16 cellular contexts compared by ENCODE assay signal in genomic region chrX:20418809-20419208, GRCh38.
DNase-seq lines count a peak whose midpoint lies in the region; ATAC-seq and TF ChIP-seq lines count a peak whose summit lies in the region.
"Had no signal": no experiment of that assay in that cellular context is flagged by ENCODE, and none has a peak within 500 bp of the region (broad histone marks: within the 10 kb centered on the region; RNA-seq: fewer than 3 reads in every experiment).

No MANE protein-coding gene starts in this region.

- H3K27me3 Mint-ChIP-seq in activated naive CD4-positive, alpha-beta T cell treated with anti-CD3 and anti-CD28 coated beads, Interleukin-2, amount 10 ng/mL, durations not matched to agents 7 days and 5 days, result no peaks in the 10 kb centered on the region
- no peaks in the 10 kb centered on the region for H3K27me3 Mint-ChIP-seq in activated CD8-positive, alpha-beta T cell treated with anti-CD3 and anti-CD28 coated beads, Interleukin-2, amount 10 ng/mL, durations not matched to agents 7 days and 5 days (ENCODE audit: low read depth)
- H3K27me3 Mint-ChIP-seq in stimulated activated naive B cell treated with anti-CD40 and anti-IgM and Interleukin-4, amounts not matched to agents 10 μg/mL and 1 μg/mL and 100 μg/mL, for 72 hours, result no peaks in the 10 kb centered on the region
- H3K27me3 Mint-ChIP-seq in WTC11 (ENCODE audit: low read depth), result no peaks in the 10 kb centered on the region

- POLR2A ChIA-PET in activated CD8-positive, alpha-beta T cell treated with anti-CD3 and anti-CD28 coated beads, Interleukin-2, amount 10 ng/mL, durations not matched to agents 7 days and 5 days (lab: Charles Lee), result no interaction called here
- POLR2A ChIA-PET in WTC11 (lab: Charles Lee), result interaction anchor here (0.8 kb wide), 1 partner anchor 151 kb away, joined by 3 read pairs; no protein-coding TSS in a partner anchor

- DNase-seq in activated naive CD4-positive, alpha-beta T cell treated with anti-CD3 and anti-CD28 coated beads, Interleukin-2, amount 10 ng/mL, durations not matched to agents 7 days and 5 days, result no peak
- DNase-seq in activated naive CD4-positive, alpha-beta T cell treated with anti-CD3 and anti-CD28 coated beads, Interleukin-2, amount 50 U/mL, for 16 hours, result no peak
- no peak for DNase-seq in activated CD8-positive, alpha-beta T cell treated with anti-CD3 and anti-CD28 coated beads, Interleukin-2, amount 10 ng/mL, durations not matched to agents 7 days and 5 days
- no peak for DNase-seq in stimulated activated naive B cell treated with anti-CD40 and anti-IgM and Interleukin-4, amounts not matched to agents 10 μg/mL and 1 μg/mL and 100 μg/mL, for 72 hours
- DNase-seq in WTC11 (ENCODE audit: low spot score), result no peak
- DNase-seq in left colon, result no peak
- no peak for DNase-seq in DMS79 treated with DMSO at 0.1 percent for 48 hours (lab: John Stamatoyannopoulos, UW)
- DNase-seq: ACHN; activated effector memory CD4-positive, alpha-beta T cell treated with anti-CD3 and anti-CD28 coated beads, Interleukin-2, amount 50 U/mL, for 16 hours; H7; NCI-H2081; pancreas; Right ventricle myocardium superior; T1000; testis had no signal

- TF ChIP-seq CTCF in WTC11 (IDR thresholded peaks at IDR 0.05), result no peak

- peaks cover 37% of the 10 kb centered on the region for H3K4me1 Mint-ChIP-seq in activated naive CD4-positive, alpha-beta T cell treated with anti-CD3 and anti-CD28 coated beads, Interleukin-2, amount 10 ng/mL, durations not matched to agents 7 days and 5 days
- H3K4me1 Mint-ChIP-seq in activated CD8-positive, alpha-beta T cell treated with anti-CD3 and anti-CD28 coated beads, Interleukin-2, amount 10 ng/mL, durations not matched to agents 7 days and 5 days (ENCODE audit: low read depth), result peaks cover 47% of the 10 kb centered on the region
- peaks cover 10 to 13% of the 10 kb centered on the region in 2 donors for H3K4me1 Mint-ChIP-seq in stimulated activated naive B cell treated with anti-CD40 and anti-IgM and Interleukin-4, amounts not matched to agents 10 μg/mL and 1 μg/mL and 100 μg/mL, for 72 hours
- H3K4me1 Mint-ChIP-seq in WTC11, result no peaks in the 10 kb centered on the region

- ATAC-seq in HG02610 (IDR thresholded peaks at IDR 0.05; ENCODE audit: unreplicated experiment) (peak; percentile 12), WTC11 (no peak), left colon (no peak)
- no peak for ATAC-seq in activated CD8-positive, alpha-beta T cell treated with anti-CD3 and anti-CD28 coated beads, Interleukin-2, amount 10 ng/mL, durations not matched to agents 7 days and 5 days
- ATAC-seq in stimulated activated naive B cell treated with anti-CD40 and anti-IgM and Interleukin-4, amounts not matched to agents 10 μg/mL and 1 μg/mL and 100 μg/mL, for 72 hours (replicated peaks), result peak; percentile 29 to 32

- H3K27ac Mint-ChIP-seq in activated naive CD4-positive, alpha-beta T cell treated with anti-CD3 and anti-CD28 coated beads, Interleukin-2, amount 10 ng/mL, durations not matched to agents 7 days and 5 days, result peak overlapping the region; percentile 80
- peak overlapping the region; percentile 77 for H3K27ac Mint-ChIP-seq in activated CD8-positive, alpha-beta T cell treated with anti-CD3 and anti-CD28 coated beads, Interleukin-2, amount 10 ng/mL, durations not matched to agents 7 days and 5 days
- peak overlapping the region; percentile 86 for H3K27ac Mint-ChIP-seq in stimulated activated naive B cell treated with anti-CD40 and anti-IgM and Interleukin-4, amounts not matched to agents 10 μg/mL and 1 μg/mL and 100 μg/mL, for 72 hours
- H3K27ac Mint-ChIP-seq in WTC11, result no peak overlapping the region

- H3K9me3 Mint-ChIP-seq in activated naive CD4-positive, alpha-beta T cell treated with anti-CD3 and anti-CD28 coated beads, Interleukin-2, amount 10 ng/mL, durations not matched to agents 7 days and 5 days, result no peaks in the 10 kb centered on the region
- H3K9me3 Mint-ChIP-seq in activated CD8-positive, alpha-beta T cell treated with anti-CD3 and anti-CD28 coated beads, Interleukin-2, amount 10 ng/mL, durations not matched to agents 7 days and 5 days (ENCODE audit: insufficient read depth), result peaks cover 4% of the 10 kb centered on the region
- no peaks in the 10 kb centered on the region for H3K9me3 Mint-ChIP-seq in stimulated activated naive B cell treated with anti-CD40 and anti-IgM and Interleukin-4, amounts not matched to agents 10 μg/mL and 1 μg/mL and 100 μg/mL, for 72 hours
- no peaks in the 10 kb centered on the region for H3K9me3 Mint-ChIP-seq in WTC11

- no peaks in the 10 kb centered on the region for H3K36me3 Mint-ChIP-seq in activated naive CD4-positive, alpha-beta T cell treated with anti-CD3 and anti-CD28 coated beads, Interleukin-2, amount 10 ng/mL, durations not matched to agents 7 days and 5 days
- H3K36me3 Mint-ChIP-seq in activated CD8-positive, alpha-beta T cell treated with anti-CD3 and anti-CD28 coated beads, Interleukin-2, amount 10 ng/mL, durations not matched to agents 7 days and 5 days (ENCODE audit: low read depth), result peaks cover 4% of the 10 kb centered on the region
- H3K36me3 Mint-ChIP-seq in stimulated activated naive B cell treated with anti-CD40 and anti-IgM and Interleukin-4, amounts not matched to agents 10 μg/mL and 1 μg/mL and 100 μg/mL, for 72 hours, result no peaks in the 10 kb centered on the region
- no peaks in the 10 kb centered on the region for H3K36me3 Mint-ChIP-seq in WTC11

- CTCF ChIA-PET in activated naive CD4-positive, alpha-beta T cell treated with anti-CD3 and anti-CD28 coated beads, Interleukin-2, amount 10 ng/mL, durations not matched to agents 7 days and 5 days (lab: Charles Lee), result no interaction called here
- CTCF ChIA-PET in activated CD8-positive, alpha-beta T cell treated with anti-CD3 and anti-CD28 coated beads, Interleukin-2, amount 10 ng/mL, durations not matched to agents 7 days and 5 days (lab: Charles Lee), result interaction anchor here (1.3 to 1.8 kb wide), 2 partner anchors 14 to 19 kb away, joined by 4 to 5 read pairs; no protein-coding TSS in a partner anchor
- CTCF ChIA-PET in WTC11 (lab: Charles Lee), result no interaction called here

- no peak overlapping the region for H3K4me3 Mint-ChIP-seq in activated naive CD4-positive, alpha-beta T cell treated with anti-CD3 and anti-CD28 coated beads, Interleukin-2, amount 10 ng/mL, durations not matched to agents 7 days and 5 days
- H3K4me3 Mint-ChIP-seq in activated CD8-positive, alpha-beta T cell treated with anti-CD3 and anti-CD28 coated beads, Interleukin-2, amount 10 ng/mL, durations not matched to agents 7 days and 5 days, result no peak overlapping the region
- H3K4me3 Mint-ChIP-seq in stimulated activated naive B cell treated with anti-CD40 and anti-IgM and Interleukin-4, amounts not matched to agents 10 μg/mL and 1 μg/mL and 100 μg/mL, for 72 hours, result peak overlapping the region in 1 of 2 donors; percentile 67
- no peak overlapping the region for H3K4me3 Mint-ChIP-seq in WTC11

- intact Hi-C loops in left colon (cut with DNase I, micrococcal nuclease), result no loop called here

TF ChIP-seq in WTC11, 78 proteins besides CTCF, POLR2A, EP300 and RAD21 (continues in another document):
- no peak for TF ChIP-seq ZNF532 (CRISPR knock-in tag; IDR thresholded peaks at IDR 0.05; ENCODE audit: borderline replicate concordance)
- TF ChIP-seq ZMAT4 (CRISPR knock-in tag; IDR thresholded peaks at IDR 0.05), result no peak

Comparison
In these comparisons a context has a peak if more than half of its experiments do, and no peak if none do; other contexts are left out.
1. ATAC-seq: peak in HG02610 (single experiment) and stimulated activated naive B cell treated with anti-CD40 and anti-IgM and Interleukin-4, amounts not matched to agents 10 μg/mL and 1 μg/mL and 100 μg/mL, for 72 hours (2 of 2); none in activated CD8-positive, alpha-beta T cell treated with anti-CD3 and anti-CD28 coated beads, Interleukin-2, amount 10 ng/mL, durations not matched to agents 7 days and 5 days (single experiment), WTC11 (single experiment) and left colon (single experiment).